Comparison of ENCODE assay signal across 7 cellular contexts in the genomic region with DNA sequence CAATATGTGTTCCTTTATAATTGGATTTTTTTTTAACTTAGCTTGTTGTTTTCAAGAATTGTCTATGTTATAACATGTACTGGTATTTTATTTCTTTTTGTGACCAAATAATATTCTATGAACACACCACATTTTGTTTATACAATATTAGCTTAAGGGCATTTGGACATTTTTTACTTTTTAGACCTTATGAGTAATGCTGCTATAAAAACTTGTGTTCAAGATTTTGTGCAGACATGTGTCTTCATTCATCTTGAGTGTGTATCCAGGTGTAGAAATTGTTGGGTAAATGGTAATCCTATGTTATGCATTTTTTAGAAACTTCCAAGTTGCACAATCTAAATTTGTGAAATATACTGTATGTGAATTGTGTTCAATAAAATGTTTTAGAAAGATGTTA.
"Had no signal": no experiment of that assay in that cellular context is flagged by ENCODE, and none has a peak within 500 bp of the region (broad histone marks: within the 10 kb centered on the region; RNA-seq: fewer than 3 reads in every experiment).

No MANE protein-coding gene starts in this region.

- H3K27ac ChIP-seq: HL-60 had no signal

- H3K4me3 ChIP-seq: K562 had no signal

- ATAC-seq: HepG2, K562 had no signal

- H3K27me3 Mint-ChIP-seq: IgD-negative memory B cell had no signal

- H3K4me1 Mint-ChIP-seq: IgD-negative memory B cell had no signal

- H3K27ac Mint-ChIP-seq: IgD-negative memory B cell had no signal

- DNase-seq: IMR-90, KBM-7 had no signal

- H3K36me3 Mint-ChIP-seq: IgD-negative memory B cell had no signal

- H3K4me3 Mint-ChIP-seq: IgD-negative memory B cell had no signal

- FAIRE-seq: HepG2, HTR-8/SVneo, K562 had no signal
